1 cellular context compared by ENCODE assay signal in the genomic region with DNA sequence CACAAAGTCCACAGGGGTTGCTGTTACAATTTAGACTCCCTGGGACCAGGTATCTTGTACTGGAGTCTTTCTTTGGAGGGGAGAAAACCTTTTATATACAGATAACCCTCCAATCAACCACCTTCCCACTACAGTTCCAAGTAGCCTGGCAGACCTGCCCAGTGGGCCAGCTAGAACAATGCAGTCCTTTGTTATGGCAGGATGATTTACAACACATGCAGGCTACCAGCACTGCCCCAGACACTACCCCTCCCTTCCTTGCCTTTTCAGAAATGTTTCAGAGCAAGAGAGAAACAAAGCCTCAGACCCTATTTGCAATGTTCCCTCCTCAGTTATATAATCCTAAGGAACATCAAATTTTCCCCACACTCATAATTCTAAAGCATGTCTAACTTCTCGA.
TF ChIP-seq lines count a peak whose summit lies in the region.

No MANE protein-coding gene starts in this region.

TF ChIP-seq in GM23338, 12 proteins besides CTCF, POLR2A, EP300 and RAD21:
- TF ChIP-seq EZH2phosphoT487 (IDR thresholded peaks at IDR 0.05; ENCODE audit: unreplicated experiment) (no peak), POLR2AphosphoS5 (IDR thresholded peaks at IDR 0.05; ENCODE audit: low read depth) (no peak), EZH2 (IDR thresholded peaks at IDR 0.05; ENCODE audit: low read depth, unreplicated experiment) (no peak), JUNB (IDR thresholded peaks at IDR 0.05; ENCODE audit: unreplicated experiment) (no peak), ZNF331 (CRISPR knock-in tag; IDR thresholded peaks at IDR 0.05; ENCODE audit: low read depth) (no peak), ZNF114 (CRISPR knock-in tag; IDR thresholded peaks at IDR 0.05) (no peak), STAT1 (IDR thresholded peaks at IDR 0.05; ENCODE audit: unreplicated experiment) (no peak), NANOG (IDR thresholded peaks at IDR 0.05; ENCODE audit: borderline replicate concordance) (no peak), CREB1 (CRISPR knock-in tag; IDR thresholded peaks at IDR 0.05; ENCODE audit: low read depth) (no peak)
- TF ChIP-seq, protein P1, sequence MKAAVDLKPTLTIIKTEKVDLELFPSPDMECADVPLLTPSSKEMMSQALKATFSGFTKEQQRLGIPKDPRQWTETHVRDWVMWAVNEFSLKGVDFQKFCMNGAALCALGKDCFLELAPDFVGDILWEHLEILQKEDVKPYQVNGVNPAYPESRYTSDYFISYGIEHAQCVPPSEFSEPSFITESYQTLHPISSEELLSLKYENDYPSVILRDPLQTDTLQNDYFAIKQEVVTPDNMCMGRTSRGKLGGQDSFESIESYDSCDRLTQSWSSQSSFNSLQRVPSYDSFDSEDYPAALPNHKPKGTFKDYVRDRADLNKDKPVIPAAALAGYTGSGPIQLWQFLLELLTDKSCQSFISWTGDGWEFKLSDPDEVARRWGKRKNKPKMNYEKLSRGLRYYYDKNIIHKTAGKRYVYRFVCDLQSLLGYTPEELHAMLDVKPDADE (IDR thresholded peaks at IDR 0.05): no peak
- TF ChIP-seq, protein P2, sequence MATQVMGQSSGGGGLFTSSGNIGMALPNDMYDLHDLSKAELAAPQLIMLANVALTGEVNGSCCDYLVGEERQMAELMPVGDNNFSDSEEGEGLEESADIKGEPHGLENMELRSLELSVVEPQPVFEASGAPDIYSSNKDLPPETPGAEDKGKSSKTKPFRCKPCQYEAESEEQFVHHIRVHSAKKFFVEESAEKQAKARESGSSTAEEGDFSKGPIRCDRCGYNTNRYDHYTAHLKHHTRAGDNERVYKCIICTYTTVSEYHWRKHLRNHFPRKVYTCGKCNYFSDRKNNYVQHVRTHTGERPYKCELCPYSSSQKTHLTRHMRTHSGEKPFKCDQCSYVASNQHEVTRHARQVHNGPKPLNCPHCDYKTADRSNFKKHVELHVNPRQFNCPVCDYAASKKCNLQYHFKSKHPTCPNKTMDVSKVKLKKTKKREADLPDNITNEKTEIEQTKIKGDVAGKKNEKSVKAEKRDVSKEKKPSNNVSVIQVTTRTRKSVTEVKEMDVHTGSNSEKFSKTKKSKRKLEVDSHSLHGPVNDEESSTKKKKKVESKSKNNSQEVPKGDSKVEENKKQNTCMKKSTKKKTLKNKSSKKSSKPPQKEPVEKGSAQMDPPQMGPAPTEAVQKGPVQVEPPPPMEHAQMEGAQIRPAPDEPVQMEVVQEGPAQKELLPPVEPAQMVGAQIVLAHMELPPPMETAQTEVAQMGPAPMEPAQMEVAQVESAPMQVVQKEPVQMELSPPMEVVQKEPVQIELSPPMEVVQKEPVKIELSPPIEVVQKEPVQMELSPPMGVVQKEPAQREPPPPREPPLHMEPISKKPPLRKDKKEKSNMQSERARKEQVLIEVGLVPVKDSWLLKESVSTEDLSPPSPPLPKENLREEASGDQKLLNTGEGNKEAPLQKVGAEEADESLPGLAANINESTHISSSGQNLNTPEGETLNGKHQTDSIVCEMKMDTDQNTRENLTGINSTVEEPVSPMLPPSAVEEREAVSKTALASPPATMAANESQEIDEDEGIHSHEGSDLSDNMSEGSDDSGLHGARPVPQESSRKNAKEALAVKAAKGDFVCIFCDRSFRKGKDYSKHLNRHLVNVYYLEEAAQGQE (IDR thresholded peaks at IDR 0.05; ENCODE audit: unreplicated experiment): no peak
- TF ChIP-seq, protein P3, sequence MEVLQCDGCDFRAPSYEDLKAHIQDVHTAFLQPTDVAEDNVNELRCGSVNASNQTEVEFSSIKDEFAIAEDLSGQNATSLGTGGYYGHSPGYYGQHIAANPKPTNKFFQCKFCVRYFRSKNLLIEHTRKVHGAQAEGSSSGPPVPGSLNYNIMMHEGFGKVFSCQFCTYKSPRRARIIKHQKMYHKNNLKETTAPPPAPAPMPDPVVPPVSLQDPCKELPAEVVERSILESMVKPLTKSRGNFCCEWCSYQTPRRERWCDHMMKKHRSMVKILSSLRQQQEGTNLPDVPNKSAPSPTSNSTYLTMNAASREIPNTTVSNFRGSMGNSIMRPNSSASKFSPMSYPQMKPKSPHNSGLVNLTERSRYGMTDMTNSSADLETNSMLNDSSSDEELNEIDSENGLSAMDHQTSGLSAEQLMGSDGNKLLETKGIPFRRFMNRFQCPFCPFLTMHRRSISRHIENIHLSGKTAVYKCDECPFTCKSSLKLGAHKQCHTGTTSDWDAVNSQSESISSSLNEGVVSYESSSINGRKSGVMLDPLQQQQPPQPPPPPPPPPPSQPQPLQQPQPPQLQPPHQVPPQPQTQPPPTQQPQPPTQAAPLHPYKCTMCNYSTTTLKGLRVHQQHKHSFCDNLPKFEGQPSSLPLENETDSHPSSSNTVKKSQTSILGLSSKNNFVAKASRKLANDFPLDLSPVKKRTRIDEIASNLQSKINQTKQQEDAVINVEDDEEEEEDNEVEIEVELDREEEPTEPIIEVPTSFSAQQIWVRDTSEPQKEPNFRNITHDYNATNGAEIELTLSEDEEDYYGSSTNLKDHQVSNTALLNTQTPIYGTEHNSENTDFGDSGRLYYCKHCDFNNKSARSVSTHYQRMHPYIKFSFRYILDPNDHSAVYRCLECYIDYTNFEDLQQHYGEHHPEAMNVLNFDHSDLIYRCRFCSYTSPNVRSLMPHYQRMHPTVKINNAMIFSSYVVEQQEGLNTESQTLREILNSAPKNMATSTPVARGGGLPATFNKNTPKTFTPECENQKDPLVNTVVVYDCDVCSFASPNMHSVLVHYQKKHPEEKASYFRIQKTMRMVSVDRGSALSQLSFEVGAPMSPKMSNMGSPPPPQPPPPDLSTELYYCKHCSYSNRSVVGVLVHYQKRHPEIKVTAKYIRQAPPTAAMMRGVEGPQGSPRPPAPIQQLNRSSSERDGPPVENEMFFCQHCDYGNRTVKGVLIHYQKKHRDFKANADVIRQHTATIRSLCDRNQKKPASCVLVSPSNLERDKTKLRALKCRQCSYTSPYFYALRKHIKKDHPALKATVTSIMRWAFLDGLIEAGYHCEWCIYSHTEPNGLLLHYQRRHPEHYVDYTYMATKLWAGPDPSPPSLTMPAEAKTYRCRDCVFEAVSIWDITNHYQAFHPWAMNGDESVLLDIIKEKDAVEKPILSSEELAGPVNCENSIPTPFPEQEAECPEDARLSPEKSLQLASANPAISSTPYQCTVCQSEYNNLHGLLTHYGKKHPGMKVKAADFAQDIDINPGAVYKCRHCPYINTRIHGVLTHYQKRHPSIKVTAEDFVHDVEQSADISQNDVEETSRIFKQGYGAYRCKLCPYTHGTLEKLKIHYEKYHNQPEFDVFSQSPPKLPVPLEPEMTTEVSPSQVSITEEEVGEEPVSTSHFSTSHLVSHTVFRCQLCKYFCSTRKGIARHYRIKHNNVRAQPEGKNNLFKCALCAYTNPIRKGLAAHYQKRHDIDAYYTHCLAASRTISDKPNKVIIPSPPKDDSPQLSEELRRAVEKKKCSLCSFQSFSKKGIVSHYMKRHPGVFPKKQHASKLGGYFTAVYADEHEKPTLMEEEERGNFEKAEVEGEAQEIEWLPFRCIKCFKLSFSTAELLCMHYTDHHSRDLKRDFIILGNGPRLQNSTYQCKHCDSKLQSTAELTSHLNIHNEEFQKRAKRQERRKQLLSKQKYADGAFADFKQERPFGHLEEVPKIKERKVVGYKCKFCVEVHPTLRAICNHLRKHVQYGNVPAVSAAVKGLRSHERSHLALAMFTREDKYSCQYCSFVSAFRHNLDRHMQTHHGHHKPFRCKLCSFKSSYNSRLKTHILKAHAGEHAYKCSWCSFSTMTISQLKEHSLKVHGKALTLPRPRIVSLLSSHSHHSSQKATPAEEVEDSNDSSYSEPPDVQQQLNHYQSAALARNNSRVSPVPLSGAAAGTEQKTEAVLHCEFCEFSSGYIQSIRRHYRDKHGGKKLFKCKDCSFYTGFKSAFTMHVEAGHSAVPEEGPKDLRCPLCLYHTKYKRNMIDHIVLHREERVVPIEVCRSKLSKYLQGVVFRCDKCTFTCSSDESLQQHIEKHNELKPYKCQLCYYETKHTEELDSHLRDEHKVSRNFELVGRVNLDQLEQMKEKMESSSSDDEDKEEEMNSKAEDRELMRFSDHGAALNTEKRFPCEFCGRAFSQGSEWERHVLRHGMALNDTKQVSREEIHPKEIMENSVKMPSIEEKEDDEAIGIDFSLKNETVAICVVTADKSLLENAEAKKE (CRISPR knock-in tag; IDR thresholded peaks at IDR 0.05): no peak
